8 cellular contexts compared by ENCODE assay signal in the genomic region with DNA sequence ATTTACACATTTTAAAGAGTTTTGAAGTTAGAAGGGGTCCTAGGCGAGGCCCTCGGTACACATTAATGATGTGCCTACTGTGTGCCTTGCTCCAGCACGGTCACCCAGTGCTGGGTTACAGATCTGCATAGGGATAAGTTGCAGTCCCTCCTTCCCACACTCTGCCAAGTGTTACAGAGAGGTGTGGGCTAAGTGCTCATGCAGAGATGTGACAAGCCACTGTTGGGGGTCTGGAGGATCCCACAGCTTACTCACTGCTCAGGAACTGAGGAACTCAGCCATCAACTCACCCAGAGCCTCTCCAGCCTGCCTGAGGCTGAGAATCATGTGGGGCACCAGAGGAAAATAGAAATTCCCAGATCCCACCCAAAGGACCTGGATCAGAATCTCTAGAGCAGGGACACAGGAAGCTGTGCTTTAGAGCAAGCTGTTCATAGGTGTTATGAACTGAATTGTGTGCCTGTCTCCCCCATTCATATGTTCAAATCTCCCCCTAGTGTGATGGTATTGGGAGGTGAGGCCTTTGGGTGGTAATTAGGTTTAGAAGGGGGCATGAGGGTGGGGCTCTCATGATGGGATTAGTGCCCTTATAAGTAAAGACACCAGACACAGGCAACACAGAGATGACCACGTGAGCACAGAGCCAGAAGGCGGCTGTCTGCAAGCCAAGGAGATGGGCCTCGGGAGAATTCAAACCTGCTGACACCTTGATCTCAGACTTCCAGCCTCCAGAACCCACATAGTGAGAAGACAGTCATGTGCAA.
A peak's percentile ranks its signal among the peaks of the same experiment; 100 is the strongest.
DNase-seq lines count a peak whose midpoint lies in the region; ATAC-seq and TF ChIP-seq lines count a peak whose summit lies in the region.

No MANE protein-coding gene starts in this region.

- DNase-seq in WTC11 (ENCODE audit: low spot score) = no peak
- DNase-seq in GDM1 (lab: John Stamatoyannopoulos, UW) = no peak
- no peak for DNase-seq in NOMO-1 treated with dmso at 0.1 percent for 144 hours (lab: John Stamatoyannopoulos, UW; ENCODE audit: unreplicated experiment)
- no peak for DNase-seq in AML-193 (lab: John Stamatoyannopoulos, UW)
- no peak for DNase-seq in dedifferentiated amniotic fluid mesenchymal stem cell (ENCODE audit: extremely low spot score)

- no peaks in the 10 kb centered on the region for H3K36me3 ChIP-seq in neuron (ENCODE audit: insufficient read depth, low read length)

- no peak for TF ChIP-seq POLR2A in GM18505 (IDR thresholded peaks at IDR 0.05; ENCODE audit: borderline replicate concordance, extremely low read depth, insufficient read depth, insufficient read length)

- H3K27me3 ChIP-seq in neuron (ENCODE audit: insufficient read depth, low read length) = no peaks in the 10 kb centered on the region

- H3K9me3 ChIP-seq in neuron (ENCODE audit: low read length) = no peaks in the 10 kb centered on the region

- TF ChIP-seq CTCF in WTC11 (IDR thresholded peaks at IDR 0.05) = no peak

- no peak overlapping the region for H3K4me3 ChIP-seq in neuron (ENCODE audit: low read length)

- CTCF ChIA-PET in WTC11 (lab: Charles Lee) = no interaction called here

- no peaks in the 10 kb centered on the region; the same call in 1 of the 2 replicates for H3K27me3 Mint-ChIP-seq in WTC11 (ENCODE audit: low read depth)

- no peak overlapping the region for H3K4me3 Mint-ChIP-seq in WTC11

- POLR2A ChIA-PET in WTC11 (lab: Charles Lee) = no interaction called here

- peaks cover 6% of the 10 kb centered on the region; the same call in 1 of the 2 replicates for H3K36me3 Mint-ChIP-seq in WTC11

- H3K9me3 Mint-ChIP-seq in WTC11 = peaks cover 11% of the 10 kb centered on the region

- H3K27ac Mint-ChIP-seq in WTC11 = no peak overlapping the region

- H3K4me1 Mint-ChIP-seq in WTC11 = peaks cover 34% of the 10 kb centered on the region

- H3K4me1 ChIP-seq in neuron (ENCODE audit: insufficient read depth, low read length) = peaks cover 34% of the 10 kb centered on the region

- ATAC-seq in GM18505 (IDR thresholded peaks at IDR 0.05; ENCODE audit: unreplicated experiment) = peak; percentile 20
- ATAC-seq in HG02678 (IDR thresholded peaks at IDR 0.05; ENCODE audit: unreplicated experiment) = peak; percentile 17
- peak; percentile 57 for ATAC-seq in WTC11

- H2AFZ ChIP-seq in neuron (ENCODE audit: low read depth, low read length) = peak overlapping the region; percentile 26

TF ChIP-seq in WTC11, 78 proteins besides CTCF, POLR2A, EP300 and RAD21:
- TF ChIP-seq ATF1 (CRISPR knock-in tag; IDR thresholded peaks at IDR 0.05) (no peak), ELF4 (CRISPR knock-in tag; IDR thresholded peaks at IDR 0.05; ENCODE audit: low read depth) (no peak), ZNF317 (CRISPR knock-in tag; IDR thresholded peaks at IDR 0.05; ENCODE audit: borderline replicate concordance, low read depth) (no peak), ZNF416 (CRISPR knock-in tag; IDR thresholded peaks at IDR 0.05) (no peak)
- TF ChIP-seq, protein P1, sequence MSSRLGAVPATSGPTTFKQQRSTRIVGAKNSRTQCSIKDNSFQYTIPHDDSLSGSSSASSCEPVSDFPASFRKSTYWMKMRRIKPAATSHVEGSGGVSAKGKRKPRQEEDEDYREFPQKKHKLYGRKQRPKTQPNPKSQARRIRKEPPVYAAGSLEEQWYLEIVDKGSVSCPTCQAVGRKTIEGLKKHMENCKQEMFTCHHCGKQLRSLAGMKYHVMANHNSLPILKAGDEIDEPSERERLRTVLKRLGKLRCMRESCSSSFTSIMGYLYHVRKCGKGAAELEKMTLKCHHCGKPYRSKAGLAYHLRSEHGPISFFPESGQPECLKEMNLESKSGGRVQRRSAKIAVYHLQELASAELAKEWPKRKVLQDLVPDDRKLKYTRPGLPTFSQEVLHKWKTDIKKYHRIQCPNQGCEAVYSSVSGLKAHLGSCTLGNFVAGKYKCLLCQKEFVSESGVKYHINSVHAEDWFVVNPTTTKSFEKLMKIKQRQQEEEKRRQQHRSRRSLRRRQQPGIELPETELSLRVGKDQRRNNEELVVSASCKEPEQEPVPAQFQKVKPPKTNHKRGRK (CRISPR knock-in tag; IDR thresholded peaks at IDR 0.05; ENCODE audit: borderline replicate concordance) = no peak
- TF ChIP-seq, protein P2, sequence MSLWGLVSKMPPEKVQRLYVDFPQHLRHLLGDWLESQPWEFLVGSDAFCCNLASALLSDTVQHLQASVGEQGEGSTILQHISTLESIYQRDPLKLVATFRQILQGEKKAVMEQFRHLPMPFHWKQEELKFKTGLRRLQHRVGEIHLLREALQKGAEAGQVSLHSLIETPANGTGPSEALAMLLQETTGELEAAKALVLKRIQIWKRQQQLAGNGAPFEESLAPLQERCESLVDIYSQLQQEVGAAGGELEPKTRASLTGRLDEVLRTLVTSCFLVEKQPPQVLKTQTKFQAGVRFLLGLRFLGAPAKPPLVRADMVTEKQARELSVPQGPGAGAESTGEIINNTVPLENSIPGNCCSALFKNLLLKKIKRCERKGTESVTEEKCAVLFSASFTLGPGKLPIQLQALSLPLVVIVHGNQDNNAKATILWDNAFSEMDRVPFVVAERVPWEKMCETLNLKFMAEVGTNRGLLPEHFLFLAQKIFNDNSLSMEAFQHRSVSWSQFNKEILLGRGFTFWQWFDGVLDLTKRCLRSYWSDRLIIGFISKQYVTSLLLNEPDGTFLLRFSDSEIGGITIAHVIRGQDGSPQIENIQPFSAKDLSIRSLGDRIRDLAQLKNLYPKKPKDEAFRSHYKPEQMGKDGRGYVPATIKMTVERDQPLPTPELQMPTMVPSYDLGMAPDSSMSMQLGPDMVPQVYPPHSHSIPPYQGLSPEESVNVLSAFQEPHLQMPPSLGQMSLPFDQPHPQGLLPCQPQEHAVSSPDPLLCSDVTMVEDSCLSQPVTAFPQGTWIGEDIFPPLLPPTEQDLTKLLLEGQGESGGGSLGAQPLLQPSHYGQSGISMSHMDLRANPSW (CRISPR knock-in tag; conservative IDR thresholded peaks at IDR 0.05; ENCODE audit: low read depth) = no peak
- TF ChIP-seq, protein P3, sequence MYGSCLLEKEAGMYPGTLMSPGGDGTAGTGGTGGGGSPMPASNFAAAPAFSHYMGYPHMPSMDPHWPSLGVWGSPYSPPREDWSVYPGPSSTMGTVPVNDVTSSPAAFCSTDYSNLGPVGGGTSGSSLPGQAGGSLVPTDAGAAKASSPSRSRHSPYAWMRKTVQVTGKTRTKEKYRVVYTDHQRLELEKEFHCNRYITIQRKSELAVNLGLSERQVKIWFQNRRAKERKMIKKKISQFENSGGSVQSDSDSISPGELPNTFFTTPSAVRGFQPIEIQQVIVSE (CRISPR knock-in tag; IDR thresholded peaks at IDR 0.05; ENCODE audit: borderline replicate concordance) = no peak
